In the genomic region with DNA sequence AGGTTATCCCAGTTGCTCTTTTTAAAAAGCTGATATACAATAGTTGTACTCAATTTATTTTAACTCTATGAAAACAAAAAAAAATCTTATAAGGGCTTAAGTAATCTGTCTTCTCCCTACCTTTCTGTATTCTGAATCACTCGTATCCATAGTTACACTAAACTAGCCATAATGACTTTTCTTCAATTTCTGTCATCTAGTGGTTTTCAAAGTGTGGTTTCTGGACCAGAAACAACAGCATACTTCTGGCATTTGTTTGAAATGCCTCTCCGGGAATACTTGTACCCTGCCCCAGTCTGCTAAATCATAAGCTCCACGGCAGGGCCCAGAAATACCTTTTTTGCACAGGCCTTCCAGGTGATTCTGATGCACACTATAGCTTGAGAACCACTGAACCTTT, we compare ENCODE assay signal across 22 cellular contexts.
"Had no signal": no experiment of that assay in that cellular context is flagged by ENCODE, and none has a peak within 500 bp of the region (broad histone marks: within the 10 kb centered on the region; RNA-seq: fewer than 3 reads in every experiment).

No MANE protein-coding gene starts in this region.

- DNase-seq: effector memory CD4-positive, alpha-beta T cell; gastrocnemius medialis; glutamatergic neuron; immature natural killer cell; kidney; left colon; left ventricle myocardium superior; mesenchymal stem cell; midbrain; nucleus accumbens; ovary; right lobe of liver; stimulated activated CD4-positive, alpha-beta T cell treated with anti-CD3 and anti-CD28 coated beads, Interleukin-4, amount 100 ng/mL, for 1 hour; stimulated activated CD8-positive, alpha-beta memory T cell treated with anti-CD3 and anti-CD28 coated beads, Interleukin-4, amount 100 ng/mL, for 48 hours; stimulated activated naive CD8-positive, alpha-beta T cell treated with anti-CD3 and anti-CD28 coated beads, Interleukin-15, Interleukin-2, amounts not matched to agents 100 U/mL and 50 U/mL, for 24 hours; transverse colon had no signal

- H3K36me3 ChIP-seq: gastrocnemius medialis, neural progenitor cell, ovary, right lobe of liver, transverse colon had no signal

- H3K9me3 ChIP-seq: gastrocnemius medialis, ovary, right lobe of liver, transverse colon had no signal

- H3K4me1 ChIP-seq: gastrocnemius medialis, neural progenitor cell, right lobe of liver, transverse colon had no signal

- H3K27ac ChIP-seq: coronary artery, gastrocnemius medialis, neural progenitor cell, ovary, right lobe of liver, transverse colon had no signal

- H3K27me3 ChIP-seq: gastrocnemius medialis, neural progenitor cell, ovary, right lobe of liver, transverse colon had no signal

- ATAC-seq: esophagus mucosa; gastrocnemius medialis; left colon; left ventricle myocardium superior; natural killer cell treated with Interleukin-12 subunit alpha and Interleukin-12 subunit beta and Interleukin-15 and Interleukin-18, amount 100 ng/mL, for 72 hours; right lobe of liver; stimulated activated effector memory CD8-positive, alpha-beta T cell treated with anti-CD3 and anti-CD28 coated beads, Interleukin-12 subunit alpha, Interleukin-12 subunit beta, amount 100 ng/mL, for 72 hours; stimulated activated naive CD8-positive, alpha-beta T cell treated with anti-CD3 and anti-CD28 coated beads, Interleukin-15, Interleukin-2, amounts not matched to agents 100 U/mL and 50 U/mL, for 24 hours had no signal

- H3K4me3 ChIP-seq: coronary artery, gastrocnemius medialis, lung, neural progenitor cell, ovary, right lobe of liver, transverse colon had no signal
